Comparison of ENCODE assay signal across 19 cellular contexts in the genomic region with DNA sequence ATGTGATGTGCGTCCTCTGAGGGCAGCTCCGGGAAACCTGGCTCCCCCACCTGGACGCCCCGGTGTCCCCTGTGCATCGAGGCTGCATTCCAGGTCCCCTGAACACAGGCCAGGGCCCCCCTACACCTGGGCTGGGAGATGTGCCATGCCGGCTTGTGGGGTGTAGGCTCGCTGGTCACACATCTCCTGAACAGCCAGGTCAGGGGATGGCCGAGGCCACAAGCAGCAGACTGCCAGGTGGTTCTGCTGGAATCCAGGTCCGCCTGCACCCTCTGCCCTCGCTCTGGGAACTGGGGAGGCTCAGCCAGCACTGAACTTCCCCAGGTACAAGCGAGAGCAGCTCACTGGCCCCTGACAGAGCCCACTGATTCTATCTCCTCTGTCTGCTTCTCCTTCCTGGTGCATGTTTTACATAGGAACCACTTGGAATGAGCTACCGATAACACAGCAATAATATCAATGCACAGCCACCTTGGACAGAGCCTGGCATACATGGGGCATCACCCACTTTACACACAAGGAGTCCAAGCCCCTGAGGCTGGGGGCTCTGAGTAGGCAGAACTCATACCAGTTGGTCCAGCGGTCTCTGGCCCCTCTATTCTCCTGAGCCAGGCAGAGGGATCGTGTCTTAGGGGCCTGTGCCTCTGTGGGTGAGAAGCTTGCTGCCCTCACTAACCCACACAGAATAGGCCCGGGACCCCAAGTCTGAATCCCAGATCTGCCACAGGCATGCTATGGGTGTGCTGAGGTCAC. TPM values are rescaled to one million over a fixed set of nuclear protein-coding genes. Genes with fewer than 3 reads are reported as not detected.
A peak's percentile ranks its signal among the peaks of the same experiment; 100 is the strongest.
DNase-seq lines count a peak whose midpoint lies in the region; ATAC-seq and TF ChIP-seq lines count a peak whose summit lies in the region.
"Had no signal": no experiment of that assay in that cellular context is flagged by ENCODE, and none has a peak within 500 bp of the region (broad histone marks: within the 10 kb centered on the region; RNA-seq: fewer than 3 reads in every experiment).

No MANE protein-coding gene starts in this region.

- H4K20me1 ChIP-seq in hepatocyte (ENCODE audit: insufficient read depth, poor library complexity, severe bottlenecking), result no peaks in the 10 kb centered on the region

- no peak for TF ChIP-seq CTCF in Peyer's patch (IDR thresholded peaks at IDR 0.05)
- no peak for TF ChIP-seq CTCF in hepatocyte (IDR thresholded peaks at IDR 0.05; ENCODE audit: poor library complexity)
- no peak for TF ChIP-seq CTCF in suprapubic skin (IDR thresholded peaks at IDR 0.05)

- H3K27ac ChIP-seq in Peyer's patch (no peak overlapping the region), hepatocyte (no peak overlapping the region), suprapubic skin (peak overlapping the region; percentile 3)
- H3K27ac ChIP-seq: ascending aorta, gastroesophageal sphincter, stomach had no signal

- no peaks in the 10 kb centered on the region for H3K79me2 ChIP-seq in hepatocyte

- H3K9me3 ChIP-seq in Peyer's patch (no peaks in the 10 kb centered on the region), hepatocyte (ENCODE audit: low read depth) (no peaks in the 10 kb centered on the region), suprapubic skin (no peaks in the 10 kb centered on the region)
- H3K9me3 ChIP-seq: ascending aorta, gastroesophageal sphincter, stomach had no signal

- peak; percentile 8 for DNase-seq in activated naive CD4-positive, alpha-beta T cell treated with anti-CD3 and anti-CD28 coated beads, Interleukin-2, amount 50 U/mL, for 16 hours
- DNase-seq in activated naive CD4-positive, alpha-beta T cell (lab: John Stamatoyannopoulos, UW), result no peak
- DNase-seq in Peyer's patch, result peak in 2 of 3 donors; percentile 31 to 40
- peak; percentile 3 for DNase-seq in hepatocyte (ENCODE audit: low spot score)
- peak; percentile 64 to 76 for DNase-seq in suprapubic skin (ENCODE audit: low spot score in 2 of 2)
- no peak for DNase-seq in activated CD4-positive, alpha-beta T cell treated with anti-CD3 and anti-CD28 coated beads, Interleukin-2, amount 50 U/mL, for 4 hours
- no peak for DNase-seq in SHP77 (lab: John Stamatoyannopoulos, UW)
- DNase-seq: activated CD4-positive, alpha-beta memory T cell treated with anti-CD3 and anti-CD28 coated beads, Interleukin-2, amount 10 ng/mL, durations not matched to agents 7 days and 5 days; activated CD4-positive, CD25-positive, alpha-beta regulatory T cell; activated naive CD4-positive, alpha-beta T cell treated with anti-CD3 and anti-CD28 coated beads, Interleukin-2, amount 10 ng/mL, durations not matched to agents 7 days and 5 days; activated T-cell treated with anti-CD3 and anti-CD28 coated beads for 4 hours; C1 segment of cervical spinal cord; NCI-H146; NCI-H774 had no signal

- TF ChIP-seq EP300 in suprapubic skin (IDR thresholded peaks at IDR 0.05), result no peak

- H3K9me2 ChIP-seq in hepatocyte (replicated peaks; ENCODE audit: insufficient read depth), result no peaks in the 10 kb centered on the region

- H3K4me2 ChIP-seq in hepatocyte, result no peak overlapping the region

- H3K4me1 ChIP-seq in Peyer's patch (peaks cover 0 to 13% (median 0%) of the 10 kb centered on the region in 4 donors), hepatocyte (ENCODE audit: insufficient read depth) (no peaks in the 10 kb centered on the region), suprapubic skin (peaks cover 65% of the 10 kb centered on the region)
- H3K4me1 ChIP-seq: ascending aorta, gastroesophageal sphincter had no signal

- H3K36me3 ChIP-seq in Peyer's patch, result no peaks in the 10 kb centered on the region
- no peaks in the 10 kb centered on the region for H3K36me3 ChIP-seq in hepatocyte (replicated peaks; ENCODE audit: insufficient read depth, low read depth)
- H3K36me3 ChIP-seq in suprapubic skin, result no peaks in the 10 kb centered on the region

- no peak for ATAC-seq in HG02571 (IDR thresholded peaks at IDR 0.05; ENCODE audit: unreplicated experiment)
- ATAC-seq: gastroesophageal sphincter had no signal

- no peak for TF ChIP-seq POLR2A in Peyer's patch (IDR thresholded peaks at IDR 0.05)
- TF ChIP-seq POLR2A in suprapubic skin (IDR thresholded peaks at IDR 0.05), result no peak

- no peak overlapping the region for H3K4me3 ChIP-seq in Peyer's patch
- no peak overlapping the region for H3K4me3 ChIP-seq in hepatocyte
- H3K4me3 ChIP-seq in suprapubic skin, result no peak overlapping the region
- H3K4me3 ChIP-seq: ascending aorta, gastroesophageal sphincter, stomach had no signal

- 95% methylated on average over 15 of the region's 15 CpGs for WGBS in hepatocyte (ENCODE audit: low lambda C conversion rate, missing lambda C conversion rate)
- 69% methylated on average over 8 of the region's 15 CpGs for WGBS in suprapubic skin

- no peak overlapping the region for H2AFZ ChIP-seq in hepatocyte

- H3K27me3 ChIP-seq in Peyer's patch (no peaks in the 10 kb centered on the region), hepatocyte (no peaks in the 10 kb centered on the region), suprapubic skin (no peaks in the 10 kb centered on the region)
- H3K27me3 ChIP-seq: ascending aorta, gastroesophageal sphincter, stomach had no signal

RNA-seq across cellular contexts. Expression of gene TBX1, which starts 46.8 kb away (rescaled TPM):
- total RNA-seq in Peyer's patch (1 to 10 TPM in 2 of 4 donors, under 1 TPM in 1, not detected in 1; 0.70 to 4.1 (median 1.1) TPM), hepatocyte (not detected in 2 replicates), suprapubic skin (1 to 10 TPM; 1.6 to 7.0 (median 4.8) TPM)
- 0.07 and 1.1 TPM in 2 replicates for polyA plus RNA-seq in hepatocyte
- total RNA-seq: activated CD4-positive, alpha-beta memory T cell treated with anti-CD3 and anti-CD28 coated beads, Interleukin-2, amount 10 ng/mL, durations not matched to agents 7 days and 5 days; ascending aorta; neural crest cell had no signal

RNA-seq across cellular contexts. Expression of gene GNB1L, which starts 47.3 kb away (rescaled TPM):
- 1 to 10 TPM; 3.1 to 6.6 (median 4.9) TPM for total RNA-seq in Peyer's patch
- total RNA-seq in hepatocyte, result 2.6 and 4.1 TPM in 2 replicates
- 8.5 TPM in 2 replicates for polyA plus RNA-seq in hepatocyte
- total RNA-seq in suprapubic skin, result 10 to 100 TPM in 3 of 4 donors, 1 to 10 TPM in 1; 6.3 to 14.6 (median 10.9) TPM

RNA-seq across cellular contexts. Expression of gene RTL10, which starts 47.3 kb away (rescaled TPM):
- 10 to 100 TPM in 3 of 4 donors, 1 to 10 TPM in 1; 2.5 to 26.1 (median 22.8) TPM for total RNA-seq in Peyer's patch
- total RNA-seq in hepatocyte, result 12.3 and 15.9 TPM in 2 replicates
- 12.9 and 13.0 TPM in 2 replicates for polyA plus RNA-seq in hepatocyte
- 10 to 100 TPM; 21.8 to 46.2 (median 32.4) TPM for total RNA-seq in suprapubic skin

Comparison
In these comparisons a context has a peak if more than half of its experiments do, and no peak if none do; other contexts are left out.
1. DNase-seq: peak in activated naive CD4-positive, alpha-beta T cell treated with anti-CD3 and anti-CD28 coated beads, Interleukin-2, amount 50 U/mL, for 16 hours (single experiment), Peyer's patch (2 of 3), hepatocyte (single experiment) and suprapubic skin (2 of 2); none in activated naive CD4-positive, alpha-beta T cell (0 of 4), activated CD4-positive, alpha-beta T cell treated with anti-CD3 and anti-CD28 coated beads, Interleukin-2, amount 50 U/mL, for 4 hours (0 of 2) and SHP77 (0 of 2).